ENCODE assay signal across 17 cellular contexts in genomic region chr4:169120624-169121023, GRCh38.
"Had no signal": no experiment of that assay in that cellular context is flagged by ENCODE, and none has a peak within 500 bp of the region (broad histone marks: within the 10 kb centered on the region; RNA-seq: fewer than 3 reads in every experiment).

No MANE protein-coding gene starts in this region.

- DNase-seq: activated CD4-positive, alpha-beta memory T cell treated with anti-CD3 and anti-CD28 coated beads, Interleukin-2, amount 10 ng/mL, durations not matched to agents 7 days and 5 days; activated CD4-positive, alpha-beta T cell treated with anti-CD3 and anti-CD28 coated beads for 48 hours; activated CD4-positive, CD25-positive, alpha-beta regulatory T cell; activated effector memory CD4-positive, alpha-beta T cell treated with anti-CD3 and anti-CD28 coated beads, Interleukin-2, amount 50 U/mL, for 16 hours; activated naive CD4-positive, alpha-beta T cell treated with anti-CD3 and anti-CD28 coated beads, Interleukin-2, amount 10 ng/mL, durations not matched to agents 7 days and 5 days; aorta; brain microvascular endothelial cell; central memory CD4-positive, alpha-beta T cell; gastrocnemius medialis; hypothalamus; left ventricle myocardium superior; sigmoid colon; stimulated activated CD4-positive, alpha-beta T cell treated with anti-CD3 and anti-CD28 coated beads, Interleukin-15, amount 100 ng/mL, for 24 hours; stomach; T-helper 1 cell; testis had no signal

- ATAC-seq: gastrocnemius medialis; left ventricle myocardium superior; stimulated activated memory B cell treated with anti-CD40 and anti-IgM and Interleukin-4, amounts not matched to agents 10 μg/mL and 1 μg/mL and 100 μg/mL, for 72 hours had no signal
